Comparison of ENCODE assay signal across 8 cellular contexts in genomic region chr13:98509271-98510155, GRCh38.
DNase-seq lines count a peak whose midpoint lies in the region; ATAC-seq and TF ChIP-seq lines count a peak whose summit lies in the region.

No MANE protein-coding gene starts in this region.

- H3K4me1 ChIP-seq in skeletal muscle tissue (ENCODE audit: control insufficient read depth in 3 of 3, insufficient read depth in 3 of 3, low read length in 3 of 3) = peaks cover 35 to 49% (median 37%) of the 10 kb centered on the region in 3 donors
- H3K4me1 ChIP-seq in BE2C = peaks cover 31% of the 10 kb centered on the region

- no peak overlapping the region for H3K9ac ChIP-seq in skeletal muscle tissue (ENCODE audit: low read depth in 1 of 3, low read length in 3 of 3)

- H3K9me3 Mint-ChIP-seq in activated T-helper 2 cell treated with anti-CD3 and anti-CD28 coated beads, Interferon-gamma antibody, Interleukin-2, Interleukin-4, amounts not matched to agents 10 μg/mL and 5 μg/mL and 100 μg/mL, durations not matched to agents 14 hours and 24 hours and 36 hours = no peaks in the 10 kb centered on the region

- in situ Hi-C loops in GM13976 (cut with MboI; ENCODE audit: low sequenced_read_pairs, unreplicated experiment) = no loop called here

- H3K4me3 Mint-ChIP-seq in activated T-helper 2 cell treated with anti-CD3 and anti-CD28 coated beads, Interferon-gamma antibody, Interleukin-2, Interleukin-4, amounts not matched to agents 10 μg/mL and 5 μg/mL and 100 μg/mL, durations not matched to agents 14 hours and 24 hours and 36 hours (ENCODE audit: low read depth) = peak overlapping the region; percentile 49

- peak; percentile 41 for ATAC-seq in HG02623 (IDR thresholded peaks at IDR 0.05; ENCODE audit: unreplicated experiment)
- ATAC-seq in Right ventricle myocardium superior (ENCODE audit: poor library complexity) = peak; percentile 70

- H3K4me3 ChIP-seq in skeletal muscle tissue (ENCODE audit: low read length in 3 of 3) = no peak overlapping the region
- no peak overlapping the region for H3K4me3 ChIP-seq in BE2C (ENCODE audit: low read depth, low read length)

- H3K36me3 ChIP-seq in skeletal muscle tissue (ENCODE audit: control insufficient read depth in 3 of 3, insufficient read depth in 3 of 3, low read length in 3 of 3) (no peaks in the 10 kb centered on the region), BE2C (no peaks in the 10 kb centered on the region)

- TF ChIP-seq CTCF in GM13976 (IDR thresholded peaks at IDR 0.05; ENCODE audit: borderline replicate concordance, control extremely low read depth, extremely low read depth, insufficient read depth, missing control alignments) (no peak), BE2C (IDR thresholded peaks at IDR 0.05; ENCODE audit: low read depth, low read length) (no peak)

- peaks cover 70% of the 10 kb centered on the region for H3K4me1 Mint-ChIP-seq in activated T-helper 2 cell treated with anti-CD3 and anti-CD28 coated beads, Interferon-gamma antibody, Interleukin-2, Interleukin-4, amounts not matched to agents 10 μg/mL and 5 μg/mL and 100 μg/mL, durations not matched to agents 14 hours and 24 hours and 36 hours (ENCODE audit: low read depth)

- intact Hi-C loops in activated T-helper 2 cell treated with anti-CD3 and anti-CD28 coated beads, Interferon-gamma antibody, Interleukin-2, Interleukin-4, amounts not matched to agents 10 μg/mL and 5 μg/mL and 100 μg/mL, durations not matched to agents 14 hours and 24 hours and 36 hours (cut with micrococcal nuclease) = loop anchor here (1.0 kb wide), 3 partner anchors 9 to 33 kb away; no protein-coding TSS in a partner anchor
- intact Hi-C loops in Right ventricle myocardium superior (cut with DNase I) = no loop called here

- DNase-seq in GM13976 (ENCODE audit: low spot score) = peak; percentile 45
- DNase-seq in NCI-H226 = peak; percentile 96
- DNase-seq in activated T-helper 2 cell treated with anti-CD3 and anti-CD28 coated beads, Interferon-gamma antibody, Interleukin-2, Interleukin-4, amounts not matched to agents 10 μg/mL and 5 μg/mL and 100 μg/mL, durations not matched to agents 14 hours and 24 hours and 36 hours (ENCODE audit: low spot score) = peak; percentile 43
- peak; percentile 82 for DNase-seq in Right ventricle myocardium superior
- DNase-seq in ecto neural progenitor cell (ENCODE audit: low spot score) = no peak
- no peak for DNase-seq in BE2C

- H3K36me3 Mint-ChIP-seq in activated T-helper 2 cell treated with anti-CD3 and anti-CD28 coated beads, Interferon-gamma antibody, Interleukin-2, Interleukin-4, amounts not matched to agents 10 μg/mL and 5 μg/mL and 100 μg/mL, durations not matched to agents 14 hours and 24 hours and 36 hours (ENCODE audit: low read depth) = peaks cover 55% of the 10 kb centered on the region

- peak overlapping the region; percentile 59 for H3K27ac ChIP-seq in skeletal muscle tissue (ENCODE audit: low read depth, low read length)

- no peaks in the 10 kb centered on the region for H3K27me3 Mint-ChIP-seq in activated T-helper 2 cell treated with anti-CD3 and anti-CD28 coated beads, Interferon-gamma antibody, Interleukin-2, Interleukin-4, amounts not matched to agents 10 μg/mL and 5 μg/mL and 100 μg/mL, durations not matched to agents 14 hours and 24 hours and 36 hours (ENCODE audit: low read depth)

- no peaks in the 10 kb centered on the region for H3K27me3 ChIP-seq in skeletal muscle tissue (ENCODE audit: control insufficient read depth in 3 of 3, insufficient read depth in 3 of 3, low read length in 3 of 3)
- H3K27me3 ChIP-seq in BE2C = no peaks in the 10 kb centered on the region

- peak overlapping the region; percentile 83 for H3K27ac Mint-ChIP-seq in activated T-helper 2 cell treated with anti-CD3 and anti-CD28 coated beads, Interferon-gamma antibody, Interleukin-2, Interleukin-4, amounts not matched to agents 10 μg/mL and 5 μg/mL and 100 μg/mL, durations not matched to agents 14 hours and 24 hours and 36 hours

- no peaks in the 10 kb centered on the region for H3K9me3 ChIP-seq in skeletal muscle tissue (ENCODE audit: control insufficient read depth in 3 of 3, low read length in 3 of 3)
- H3K9me3 ChIP-seq in BE2C = no peaks in the 10 kb centered on the region

Comparison
In these comparisons a context has a peak if more than half of its experiments do, and no peak if none do; other contexts are left out.
1. DNase-seq: peak in GM13976 (single experiment), NCI-H226 (single experiment), activated T-helper 2 cell treated with anti-CD3 and anti-CD28 coated beads, Interferon-gamma antibody, Interleukin-2, Interleukin-4, amounts not matched to agents 10 μg/mL and 5 μg/mL and 100 μg/mL, durations not matched to agents 14 hours and 24 hours and 36 hours (single experiment) and Right ventricle myocardium superior (single experiment); none in ecto neural progenitor cell (single experiment) and BE2C (single experiment).